19 cellular contexts compared by ENCODE assay signal in genomic region chr12:113794774-113795173, GRCh38.
DNase-seq lines count a peak whose midpoint lies in the region; ATAC-seq, FAIRE-seq and TF ChIP-seq lines count a peak whose summit lies in the region.
"Had no signal": no experiment of that assay in that cellular context is flagged by ENCODE, and none has a peak within 500 bp of the region (broad histone marks: within the 10 kb centered on the region; RNA-seq: fewer than 3 reads in every experiment).

No MANE protein-coding gene starts in this region.

- peak overlapping the region; percentile 34 for H3K4me3 Mint-ChIP-seq in glutamatergic neuron (ENCODE audit: unreplicated experiment)
- H3K4me3 Mint-ChIP-seq: CD4-positive, alpha-beta T cell; GM23338 had no signal

- H3K4me1 ChIP-seq in pancreas = no peaks in the 10 kb centered on the region

- H3K27me3 Mint-ChIP-seq in glutamatergic neuron (ENCODE audit: unreplicated experiment) = peaks cover 5% of the 10 kb centered on the region
- H3K27me3 Mint-ChIP-seq: CD4-positive, alpha-beta T cell had no signal

- H3K27ac Mint-ChIP-seq in glutamatergic neuron (ENCODE audit: unreplicated experiment) = no peak overlapping the region
- H3K27ac Mint-ChIP-seq: CD4-positive, alpha-beta T cell; GM23338 had no signal

- intact Hi-C loops in pancreas (cut with DNase I) = no loop called here

- H3K4me1 Mint-ChIP-seq in glutamatergic neuron (ENCODE audit: low read depth, unreplicated experiment) = peaks cover 20% of the 10 kb centered on the region

- FAIRE-seq in pancreas (lab: Jason Lieb, UNC) = no peak
- FAIRE-seq: D721Med had no signal

- TF ChIP-seq CTCF in glutamatergic neuron (IDR thresholded peaks at IDR 0.05; ENCODE audit: partially characterized antibody, unreplicated experiment) = no peak
- no peak for TF ChIP-seq CTCF in pancreas (IDR thresholded peaks at IDR 0.05)

- ATAC-seq in pancreas (no peak), HG03108 (IDR thresholded peaks at IDR 0.05; ENCODE audit: unreplicated experiment) (no peak), HG02840 (IDR thresholded peaks at IDR 0.05; ENCODE audit: low FRiP score, unreplicated experiment) (no peak)
- ATAC-seq: GM23338, PC-3 had no signal

- H3K27ac ChIP-seq in pancreas = no peak overlapping the region
- H3K27ac ChIP-seq: HL-60 had no signal

- H3K36me3 ChIP-seq in pancreas = no peaks in the 10 kb centered on the region

- H3K9me3 Mint-ChIP-seq in glutamatergic neuron (ENCODE audit: unreplicated experiment) = peaks cover 6% of the 10 kb centered on the region
- H3K9me3 Mint-ChIP-seq: GM23338 had no signal

- H3K27me3 ChIP-seq in pancreas = no peaks in the 10 kb centered on the region

- peak; percentile 58 for DNase-seq in CMK (ENCODE audit: low read depth)
- DNase-seq in NCI-H2107 (lab: John Stamatoyannopoulos, UW) = peak; percentile 77
- DNase-seq in OCI-M1 (lab: John Stamatoyannopoulos, UW) = peak; percentile 94
- no peak for DNase-seq in glutamatergic neuron
- no peak for DNase-seq in pancreas
- DNase-seq: AML-193; CD4-positive, alpha-beta T cell; GF-D8; KBM-7; NCI-H1105 treated with DMSO at 0.1 percent for 48 hours; NCI-H2081; NCI-H510A; NK-92 treated with Interleukin-12 subunit alpha and Interleukin-12 subunit beta, amount 100 ng/mL, for 24 hours; PC-3 had no signal

- H3K9me3 ChIP-seq in pancreas = no peaks in the 10 kb centered on the region

- 36 to 46% methylated on average over 17 of the region's 17 CpGs for WGBS in pancreas, 2 donors

- H3K36me3 Mint-ChIP-seq in glutamatergic neuron (ENCODE audit: unreplicated experiment) = no peaks in the 10 kb centered on the region

- H3K4me3 ChIP-seq in pancreas = no peak overlapping the region
- H3K4me3 ChIP-seq: GM23338 had no signal

Comparison
In these comparisons a context has a peak if more than half of its experiments do, and no peak if none do; other contexts are left out.
1. DNase-seq: peak in CMK (single experiment), NCI-H2107 (single experiment) and OCI-M1 (single experiment); none in glutamatergic neuron (single experiment) and pancreas (0 of 6).